ENCODE assay signal across 8 cellular contexts in genomic region chr17:80035937-80036714, GRCh38. TPM values are rescaled to one million over a fixed set of nuclear protein-coding genes. Genes with fewer than 3 reads are reported as not detected.
DNase-seq lines count a peak whose midpoint lies in the region; ATAC-seq and TF ChIP-seq lines count a peak whose summit lies in the region.

A gene with protein sequence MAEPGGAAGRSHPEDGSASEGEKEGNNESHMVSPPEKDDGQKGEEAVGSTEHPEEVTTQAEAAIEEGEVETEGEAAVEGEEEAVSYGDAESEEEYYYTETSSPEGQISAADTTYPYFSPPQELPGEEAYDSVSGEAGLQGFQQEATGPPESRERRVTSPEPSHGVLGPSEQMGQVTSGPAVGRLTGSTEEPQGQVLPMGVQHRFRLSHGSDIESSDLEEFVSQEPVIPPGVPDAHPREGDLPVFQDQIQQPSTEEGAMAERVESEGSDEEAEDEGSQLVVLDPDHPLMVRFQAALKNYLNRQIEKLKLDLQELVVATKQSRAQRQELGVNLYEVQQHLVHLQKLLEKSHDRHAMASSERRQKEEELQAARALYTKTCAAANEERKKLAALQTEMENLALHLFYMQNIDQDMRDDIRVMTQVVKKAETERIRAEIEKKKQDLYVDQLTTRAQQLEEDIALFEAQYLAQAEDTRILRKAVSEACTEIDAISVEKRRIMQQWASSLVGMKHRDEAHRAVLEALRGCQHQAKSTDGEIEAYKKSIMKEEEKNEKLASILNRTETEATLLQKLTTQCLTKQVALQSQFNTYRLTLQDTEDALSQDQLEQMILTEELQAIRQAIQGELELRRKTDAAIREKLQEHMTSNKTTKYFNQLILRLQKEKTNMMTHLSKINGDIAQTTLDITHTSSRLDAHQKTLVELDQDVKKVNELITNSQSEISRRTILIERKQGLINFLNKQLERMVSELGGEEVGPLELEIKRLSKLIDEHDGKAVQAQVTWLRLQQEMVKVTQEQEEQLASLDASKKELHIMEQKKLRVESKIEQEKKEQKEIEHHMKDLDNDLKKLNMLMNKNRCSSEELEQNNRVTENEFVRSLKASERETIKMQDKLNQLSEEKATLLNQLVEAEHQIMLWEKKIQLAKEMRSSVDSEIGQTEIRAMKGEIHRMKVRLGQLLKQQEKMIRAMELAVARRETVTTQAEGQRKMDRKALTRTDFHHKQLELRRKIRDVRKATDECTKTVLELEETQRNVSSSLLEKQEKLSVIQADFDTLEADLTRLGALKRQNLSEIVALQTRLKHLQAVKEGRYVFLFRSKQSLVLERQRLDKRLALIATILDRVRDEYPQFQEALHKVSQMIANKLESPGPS (plus strand): TSS chr17:80036642. CDS start chr17:80036663, 21 bp downstream.

- H3K4me1 Mint-ChIP-seq in activated T-cell treated with anti-CD3 and anti-CD28 coated beads, Interleukin-2, amount 50 U/mL, for 24 hours (ENCODE audit: low read depth) = peaks cover 13% of the 10 kb centered on the region

- POLR2A ChIA-PET in OCI-LY7 (lab: Charles Lee) = no interaction called here

- H2AFZ ChIP-seq in OCI-LY7 (ENCODE audit: low read length) = peak within 1 kb of the TSS; percentile 36

- no peak within 1 kb of the TSS for H3K27ac ChIP-seq in OCI-LY7 (ENCODE audit: low read depth, low read length, poor library complexity, severe bottlenecking)

- no peaks in the 10 kb centered on the region for H3K79me2 ChIP-seq in OCI-LY7 (ENCODE audit: insufficient read depth, low read depth, low read length)

- peak within 1 kb of the TSS; percentile 71 for H3K4me2 ChIP-seq in OCI-LY7 (ENCODE audit: low read length)

- H3K9me2 ChIP-seq in OCI-LY7 (ENCODE audit: insufficient read depth, low read length) = no peaks in the 10 kb centered on the region

- TF ChIP-seq CTCF in GM12875 (IDR thresholded peaks at IDR 0.05; ENCODE audit: borderline replicate concordance, insufficient read depth, low read depth, low read length) = 0 out of 2 replicates have a peak, but pooled peaks have one; percentile 3
- peak; percentile 39 for TF ChIP-seq CTCF in OCI-LY7 (conservative IDR thresholded peaks at IDR 0.05; ENCODE audit: low read length)

- H3K27ac Mint-ChIP-seq in activated T-cell treated with anti-CD3 and anti-CD28 coated beads, Interleukin-2, amount 50 U/mL, for 24 hours = peak within 1 kb of the TSS; percentile 73

- no TSS peak for BruUV-seq in OCI-LY7 (replicated peaks; lab: Mats Ljungman, UMichigan)

- peak; percentile 89 for ATAC-seq in esophagus mucosa
- ATAC-seq in GM19467 (IDR thresholded peaks at IDR 0.05; ENCODE audit: unreplicated experiment) = no peak

- DNase-seq in HUDEP-2 (lab: John Stamatoyannopoulos, UW; ENCODE audit: unreplicated experiment in 76 of 76) = peak in 67 of 76 experiments; percentile 3 to 80 (median 54)
- DNase-seq in OCI-LY7 (ENCODE audit: low spot score) = peak; percentile 57
- peak; percentile 81 for DNase-seq in activated T-cell treated with anti-CD3 and anti-CD28 coated beads, Interleukin-2, amount 50 U/mL, for 24 hours
- peak; percentile 82 for DNase-seq in stimulated activated CD8-positive, alpha-beta memory T cell treated with anti-CD3 and anti-CD28 coated beads, Interleukin-4, amount 100 ng/mL, for 48 hours

- H3K27me3 Mint-ChIP-seq in activated T-cell treated with anti-CD3 and anti-CD28 coated beads, Interleukin-2, amount 50 U/mL, for 24 hours = peaks cover 27% of the 10 kb centered on the region

- H3K4me3 ChIP-seq in GM12875 (ENCODE audit: low read depth, low read length) (peak within 1 kb of the TSS; percentile 35), OCI-LY7 (ENCODE audit: low read depth, low read length, poor library complexity, severe bottlenecking) (peak within 1 kb of the TSS; percentile 62), mucosa of stomach (ENCODE audit: low read length) (peak within 1 kb of the TSS; percentile 74)

- H3K4me1 ChIP-seq in OCI-LY7 (ENCODE audit: insufficient read depth, low read length, poor library complexity, severe bottlenecking) (peaks cover 5% of the 10 kb centered on the region), mucosa of stomach (ENCODE audit: control insufficient read depth, insufficient read depth, low read length) (peaks cover 15% of the 10 kb centered on the region)

- H3K9ac ChIP-seq in mucosa of stomach (ENCODE audit: low read length) = peak within 1 kb of the TSS; percentile 76

- H3K9me3 ChIP-seq in OCI-LY7 (ENCODE audit: low read length) = no peaks in the 10 kb centered on the region
- H3K9me3 ChIP-seq in mucosa of stomach (ENCODE audit: control insufficient read depth, low read length) = no peaks in the 10 kb centered on the region

- H3K9me3 Mint-ChIP-seq in activated T-cell treated with anti-CD3 and anti-CD28 coated beads, Interleukin-2, amount 50 U/mL, for 24 hours = no peaks in the 10 kb centered on the region

- peaks cover 3% of the 10 kb centered on the region for H3K27me3 ChIP-seq in mucosa of stomach (ENCODE audit: control insufficient read depth, insufficient read depth, low read length)

- no peaks in the 10 kb centered on the region for H3K36me3 Mint-ChIP-seq in activated T-cell treated with anti-CD3 and anti-CD28 coated beads, Interleukin-2, amount 50 U/mL, for 24 hours (ENCODE audit: low read depth)

- intact Hi-C loops in OCI-LY7 (cut with micrococcal nuclease; ENCODE audit: unreplicated experiment) = no loop called here

- H3K4me3 Mint-ChIP-seq in activated T-cell treated with anti-CD3 and anti-CD28 coated beads, Interleukin-2, amount 50 U/mL, for 24 hours = peak within 1 kb of the TSS; percentile 81

- CTCF ChIA-PET in OCI-LY7 (lab: Charles Lee; ENCODE audit: unreplicated experiment) = no interaction called here

- H3K36me3 ChIP-seq in OCI-LY7 (ENCODE audit: insufficient read depth, low read length) (no peaks in the 10 kb centered on the region), mucosa of stomach (ENCODE audit: control insufficient read depth, insufficient read depth, low read length) (no peaks in the 10 kb centered on the region)

- H4K20me1 ChIP-seq in OCI-LY7 (ENCODE audit: insufficient read depth, low read length) = no peaks in the 10 kb centered on the region

RNA-seq across cellular contexts. Expression of the gene that starts here (rescaled TPM):
- total RNA-seq in OCI-LY7 (2014; rRNA removed; shearing (Covaris generic)) = not detected in 2 replicates
- total RNA-seq in OCI-LY7 (2022) (not detected in 2 replicates), esophagus mucosa (0.72 TPM)

Comparison
In these comparisons a context has a peak if more than half of its experiments do, and no peak if none do; other contexts are left out.
1. Peak in DNase-seq, H3K4me3 ChIP-seq and H3K4me2 ChIP-seq in OCI-LY7; RNA of the gene not detected or under 1 TPM.
2. Peak in ATAC-seq in esophagus mucosa; RNA of the gene not detected or under 1 TPM.